In genomic region chr21:45698493-45698947, GRCh38 we compare ENCODE assay signal across 9 cellular contexts. TPM values are rescaled to one million over a fixed set of nuclear protein-coding genes. Genes with fewer than 3 reads are reported as not detected.
DNase-seq lines count a peak whose midpoint lies in the region; ATAC-seq and TF ChIP-seq lines count a peak whose summit lies in the region.
"Had no signal": no experiment of that assay in that cellular context is flagged by ENCODE, and none has a peak within 500 bp of the region (broad histone marks: within the 10 kb centered on the region; RNA-seq: fewer than 3 reads in every experiment).

No MANE protein-coding gene starts in this region.

- POLR2A ChIA-PET in OCI-LY7 (lab: Charles Lee), result no interaction called here

- H3K4me1 ChIP-seq in OCI-LY7 (ENCODE audit: insufficient read depth, low read length, poor library complexity, severe bottlenecking), result no peaks in the 10 kb centered on the region

- H3K9me2 ChIP-seq in OCI-LY7 (ENCODE audit: insufficient read depth, low read length), result no peaks in the 10 kb centered on the region

- ATAC-seq in esophagus mucosa, result peak; percentile 86
- no peak for ATAC-seq in activated CD8-positive, alpha-beta memory T cell treated with anti-CD3 and anti-CD28 coated beads, Interleukin-2, amount 10 ng/mL, durations not matched to agents 7 days and 5 days

- CTCF ChIA-PET in activated CD8-positive, alpha-beta memory T cell treated with anti-CD3 and anti-CD28 coated beads, Interleukin-2, amount 10 ng/mL, durations not matched to agents 7 days and 5 days (lab: Charles Lee), result no interaction called here
- CTCF ChIA-PET in OCI-LY7 (lab: Charles Lee; ENCODE audit: unreplicated experiment), result no interaction called here

- H4K20me1 ChIP-seq in OCI-LY7 (ENCODE audit: insufficient read depth, low read length), result no peaks in the 10 kb centered on the region

- BruUV-seq in OCI-LY7 (replicated peaks; lab: Mats Ljungman, UMichigan), result no TSS peak

- no peaks in the 10 kb centered on the region for H3K9me3 ChIP-seq in OCI-LY7 (ENCODE audit: low read length)

- H2AFZ ChIP-seq in OCI-LY7 (ENCODE audit: low read length), result no peak overlapping the region

- H3K27ac Mint-ChIP-seq in activated CD8-positive, alpha-beta memory T cell treated with anti-CD3 and anti-CD28 coated beads, Interleukin-2, amount 10 ng/mL, durations not matched to agents 7 days and 5 days, result no peak overlapping the region
- no peak overlapping the region for H3K27ac Mint-ChIP-seq in activated T-helper 2 cell treated with anti-CD3 and anti-CD28 coated beads, Interferon-gamma antibody, Interleukin-2, Interleukin-4, amounts not matched to agents 10 μg/mL and 5 μg/mL and 100 μg/mL, durations not matched to agents 14 hours and 24 hours and 36 hours

- no peak overlapping the region for H3K27ac ChIP-seq in OCI-LY7 (ENCODE audit: low read depth, low read length, poor library complexity, severe bottlenecking)
- H3K27ac ChIP-seq: cardiac muscle cell had no signal

- H3K4me3 Mint-ChIP-seq in activated CD8-positive, alpha-beta memory T cell treated with anti-CD3 and anti-CD28 coated beads, Interleukin-2, amount 10 ng/mL, durations not matched to agents 7 days and 5 days, result no peak overlapping the region
- no peak overlapping the region for H3K4me3 Mint-ChIP-seq in activated T-helper 2 cell treated with anti-CD3 and anti-CD28 coated beads, Interferon-gamma antibody, Interleukin-2, Interleukin-4, amounts not matched to agents 10 μg/mL and 5 μg/mL and 100 μg/mL, durations not matched to agents 14 hours and 24 hours and 36 hours (ENCODE audit: low read depth)

- peak; percentile 98 for DNase-seq in GM04504 (ENCODE audit: low read depth)
- peak; percentile 75 for DNase-seq in NCI-H446 treated with DMSO at 0.1 percent for 48 hours (lab: John Stamatoyannopoulos, UW)
- DNase-seq in renal cortical epithelial cell (ENCODE audit: low read depth), result peak; percentile 2
- no peak for DNase-seq in activated CD8-positive, alpha-beta memory T cell treated with anti-CD3 and anti-CD28 coated beads, Interleukin-2, amount 10 ng/mL, durations not matched to agents 7 days and 5 days
- no peak for DNase-seq in activated T-helper 2 cell treated with anti-CD3 and anti-CD28 coated beads, Interferon-gamma antibody, Interleukin-2, Interleukin-4, amounts not matched to agents 10 μg/mL and 5 μg/mL and 100 μg/mL, durations not matched to agents 14 hours and 24 hours and 36 hours (ENCODE audit: low spot score)
- DNase-seq in OCI-LY7 (ENCODE audit: low spot score), result no peak
- DNase-seq in nucleus accumbens (lab: John Stamatoyannopoulos, UW), result no peak

- H3K4me3 ChIP-seq in OCI-LY7 (ENCODE audit: low read depth, low read length, poor library complexity, severe bottlenecking), result no peak overlapping the region
- H3K4me3 ChIP-seq: cardiac muscle cell had no signal

- H3K4me1 Mint-ChIP-seq in activated CD8-positive, alpha-beta memory T cell treated with anti-CD3 and anti-CD28 coated beads, Interleukin-2, amount 10 ng/mL, durations not matched to agents 7 days and 5 days, result peaks cover 18% of the 10 kb centered on the region
- peaks cover 11% of the 10 kb centered on the region for H3K4me1 Mint-ChIP-seq in activated T-helper 2 cell treated with anti-CD3 and anti-CD28 coated beads, Interferon-gamma antibody, Interleukin-2, Interleukin-4, amounts not matched to agents 10 μg/mL and 5 μg/mL and 100 μg/mL, durations not matched to agents 14 hours and 24 hours and 36 hours (ENCODE audit: low read depth)

- H3K36me3 Mint-ChIP-seq in activated CD8-positive, alpha-beta memory T cell treated with anti-CD3 and anti-CD28 coated beads, Interleukin-2, amount 10 ng/mL, durations not matched to agents 7 days and 5 days, result peaks cover 2% of the 10 kb centered on the region
- H3K36me3 Mint-ChIP-seq in activated T-helper 2 cell treated with anti-CD3 and anti-CD28 coated beads, Interferon-gamma antibody, Interleukin-2, Interleukin-4, amounts not matched to agents 10 μg/mL and 5 μg/mL and 100 μg/mL, durations not matched to agents 14 hours and 24 hours and 36 hours (ENCODE audit: low read depth), result no peaks in the 10 kb centered on the region

- H3K4me2 ChIP-seq in OCI-LY7 (ENCODE audit: low read length), result no peak overlapping the region

- H3K9me3 Mint-ChIP-seq in activated CD8-positive, alpha-beta memory T cell treated with anti-CD3 and anti-CD28 coated beads, Interleukin-2, amount 10 ng/mL, durations not matched to agents 7 days and 5 days (ENCODE audit: low read depth), result peaks cover 2% of the 10 kb centered on the region
- H3K9me3 Mint-ChIP-seq in activated T-helper 2 cell treated with anti-CD3 and anti-CD28 coated beads, Interferon-gamma antibody, Interleukin-2, Interleukin-4, amounts not matched to agents 10 μg/mL and 5 μg/mL and 100 μg/mL, durations not matched to agents 14 hours and 24 hours and 36 hours, result peaks cover 6% of the 10 kb centered on the region

- intact Hi-C loops in activated T-helper 2 cell treated with anti-CD3 and anti-CD28 coated beads, Interferon-gamma antibody, Interleukin-2, Interleukin-4, amounts not matched to agents 10 μg/mL and 5 μg/mL and 100 μg/mL, durations not matched to agents 14 hours and 24 hours and 36 hours (cut with micrococcal nuclease), result no loop called here
- intact Hi-C loops in OCI-LY7 (cut with micrococcal nuclease; ENCODE audit: unreplicated experiment), result no loop called here

- no peak for TF ChIP-seq CTCF in OCI-LY7 (conservative IDR thresholded peaks at IDR 0.05; ENCODE audit: low read length)

- peaks cover 5% of the 10 kb centered on the region for H3K27me3 Mint-ChIP-seq in activated CD8-positive, alpha-beta memory T cell treated with anti-CD3 and anti-CD28 coated beads, Interleukin-2, amount 10 ng/mL, durations not matched to agents 7 days and 5 days
- H3K27me3 Mint-ChIP-seq in activated T-helper 2 cell treated with anti-CD3 and anti-CD28 coated beads, Interferon-gamma antibody, Interleukin-2, Interleukin-4, amounts not matched to agents 10 μg/mL and 5 μg/mL and 100 μg/mL, durations not matched to agents 14 hours and 24 hours and 36 hours (ENCODE audit: low read depth), result no peaks in the 10 kb centered on the region

- no peaks in the 10 kb centered on the region for H3K79me2 ChIP-seq in OCI-LY7 (ENCODE audit: insufficient read depth, low read depth, low read length)

- no peaks in the 10 kb centered on the region for H3K36me3 ChIP-seq in OCI-LY7 (ENCODE audit: insufficient read depth, low read length)
- H3K36me3 ChIP-seq: cardiac muscle cell had no signal

RNA-seq across cellular contexts. Expression of gene PCBP3, which starts 55.0 kb away (rescaled TPM):
- 0.72 TPM for total RNA-seq in esophagus mucosa
- 0.15 TPM in 1 of 2 replicates, not detected in the other for total RNA-seq in renal cortical epithelial cell
- 1 to 10 TPM; 1.3 to 2.2 TPM for total RNA-seq in activated CD8-positive, alpha-beta memory T cell treated with anti-CD3 and anti-CD28 coated beads, Interleukin-2, amount 10 ng/mL, durations not matched to agents 7 days and 5 days
- 6.9 and 8.2 TPM in 2 replicates for total RNA-seq in activated T-helper 2 cell treated with anti-CD3 and anti-CD28 coated beads, Interferon-gamma antibody, Interleukin-2, Interleukin-4, amounts not matched to agents 10 μg/mL and 5 μg/mL and 100 μg/mL, durations not matched to agents 14 hours and 24 hours and 36 hours
- 0.39 TPM in 1 of 2 replicates, not detected in the other for total RNA-seq in OCI-LY7 (2014; rRNA removed; shearing (Covaris generic))
- total RNA-seq in OCI-LY7 (2022), result 0.61 and 1.0 TPM in 2 replicates

Comparison
In these comparisons a context has a peak if more than half of its experiments do, and no peak if none do; other contexts are left out.
1. DNase-seq: peak in GM04504 (single experiment), NCI-H446 treated with DMSO at 0.1 percent for 48 hours (single experiment) and renal cortical epithelial cell (single experiment); none in activated CD8-positive, alpha-beta memory T cell treated with anti-CD3 and anti-CD28 coated beads, Interleukin-2, amount 10 ng/mL, durations not matched to agents 7 days and 5 days (single experiment), activated T-helper 2 cell treated with anti-CD3 and anti-CD28 coated beads, Interferon-gamma antibody, Interleukin-2, Interleukin-4, amounts not matched to agents 10 μg/mL and 5 μg/mL and 100 μg/mL, durations not matched to agents 14 hours and 24 hours and 36 hours (single experiment), OCI-LY7 (single experiment) and nucleus accumbens (0 of 56).